Comparison of ENCODE assay signal across 9 cellular contexts in the genomic region with DNA sequence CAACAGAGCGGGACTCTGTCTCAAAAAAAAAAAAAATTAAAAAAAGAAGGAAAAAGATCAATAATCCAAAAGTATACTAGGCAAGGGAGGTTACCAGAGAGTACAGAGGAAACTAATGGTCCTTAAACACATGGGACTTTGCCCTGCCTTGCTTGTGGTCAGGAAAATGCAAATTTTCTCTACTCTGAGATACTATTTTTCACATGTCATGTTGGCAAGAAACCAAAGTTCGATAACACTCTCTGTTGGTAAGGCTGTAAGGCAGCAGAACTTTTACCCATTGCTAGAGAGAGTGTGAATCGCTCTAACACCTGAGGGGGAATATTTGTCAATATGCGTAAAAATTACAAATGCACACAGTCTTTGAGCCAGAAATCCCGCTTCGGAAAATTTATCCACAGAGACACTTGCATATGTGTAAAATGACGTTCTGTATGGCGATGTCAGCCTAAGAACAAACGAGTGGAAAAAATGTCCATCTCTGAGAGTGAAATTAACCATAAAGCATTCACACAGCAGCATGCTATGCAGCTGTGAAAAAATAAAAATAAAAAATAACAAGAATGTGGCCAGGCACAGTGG.
DNase-seq lines count a peak whose midpoint lies in the region; ATAC-seq and TF ChIP-seq lines count a peak whose summit lies in the region.
"Had no signal": no experiment of that assay in that cellular context is flagged by ENCODE, and none has a peak within 500 bp of the region (broad histone marks: within the 10 kb centered on the region; RNA-seq: fewer than 3 reads in every experiment).

No MANE protein-coding gene starts in this region.

- H3K9me3 ChIP-seq in WERI-Rb-1 (ENCODE audit: severe bottlenecking), result peaks cover 4% of the 10 kb centered on the region

- no peaks in the 10 kb centered on the region for H3K27me3 ChIP-seq in WERI-Rb-1 (ENCODE audit: insufficient read depth, low read depth, severe bottlenecking)

- no peak overlapping the region for H3K27ac ChIP-seq in WERI-Rb-1

- DNase-seq in glomerular visceral epithelial cell (ENCODE audit: extremely low spot score) (peak; percentile 37), WERI-Rb-1 (no peak), NCI-H2081 treated with DMSO at 0.1 percent for 48 hours (lab: John Stamatoyannopoulos, UW) (no peak), HEK293T (ENCODE audit: extremely low spot score) (no peak), superior temporal gyrus (ENCODE audit: extremely low spot score) (no peak)
- DNase-seq: activated CD8-positive, alpha-beta memory T cell treated with anti-CD3 and anti-CD28 coated beads, Interleukin-2, amount 10 ng/mL, durations not matched to agents 7 days and 5 days had no signal

- TF ChIP-seq CTCF in WERI-Rb-1 (IDR thresholded peaks at IDR 0.05; ENCODE audit: low read depth, low read length), result no peak

- no peak overlapping the region for H3K4me3 ChIP-seq in WERI-Rb-1 (ENCODE audit: low read depth, low read length)

- H3K36me3 ChIP-seq in WERI-Rb-1, result no peaks in the 10 kb centered on the region

- POLR2A ChIA-PET in HEK293T (lab: Yijun Ruan, JAX), result interaction anchor here (1.0 kb wide), 1 partner anchor 9 kb away, joined by 5 read pairs; the partner anchor contains the start of gene RFX1

- CTCF ChIA-PET in HEK293T (lab: Yijun Ruan, JAX), result no interaction called here

- peak; percentile 83 for ATAC-seq in GM18498 (IDR thresholded peaks at IDR 0.05; ENCODE audit: unreplicated experiment)
- ATAC-seq in GM21390 (IDR thresholded peaks at IDR 0.05; ENCODE audit: unreplicated experiment), result peak; percentile 76
- ATAC-seq in HG03342 (IDR thresholded peaks at IDR 0.05; ENCODE audit: unreplicated experiment), result peak; percentile 78
- ATAC-seq: activated CD8-positive, alpha-beta memory T cell treated with anti-CD3 and anti-CD28 coated beads, Interleukin-2, amount 10 ng/mL, durations not matched to agents 7 days and 5 days had no signal

TF ChIP-seq in HEK293T, 16 proteins besides CTCF, POLR2A, EP300 and RAD21:
- no peak for TF ChIP-seq TARDBP (IDR thresholded peaks at IDR 0.05)
- no peak for TF ChIP-seq FOXA1 (IDR thresholded peaks at IDR 0.05)
- no peak for TF ChIP-seq FOXM1 (IDR thresholded peaks at IDR 0.05; ENCODE audit: borderline replicate concordance)
- TF ChIP-seq HDGF (IDR thresholded peaks at IDR 0.05; ENCODE audit: borderline replicate concordance), result no peak
- no peak for TF ChIP-seq ARNT (IDR thresholded peaks at IDR 0.05)
- no peak for TF ChIP-seq BHLHE40 (IDR thresholded peaks at IDR 0.05; ENCODE audit: borderline replicate concordance)
- no peak for TF ChIP-seq ELF4 (IDR thresholded peaks at IDR 0.05)
- TF ChIP-seq SUZ12 (IDR thresholded peaks at IDR 0.05), result no peak
- TF ChIP-seq PKNOX1 (IDR thresholded peaks at IDR 0.05), result no peak
- no peak for TF ChIP-seq L3MBTL2 (conservative IDR thresholded peaks at IDR 0.05)
- no peak for TF ChIP-seq ZNF384 (IDR thresholded peaks at IDR 0.05)
